Comparison of ENCODE assay signal across 19 cellular contexts in the genomic region with DNA sequence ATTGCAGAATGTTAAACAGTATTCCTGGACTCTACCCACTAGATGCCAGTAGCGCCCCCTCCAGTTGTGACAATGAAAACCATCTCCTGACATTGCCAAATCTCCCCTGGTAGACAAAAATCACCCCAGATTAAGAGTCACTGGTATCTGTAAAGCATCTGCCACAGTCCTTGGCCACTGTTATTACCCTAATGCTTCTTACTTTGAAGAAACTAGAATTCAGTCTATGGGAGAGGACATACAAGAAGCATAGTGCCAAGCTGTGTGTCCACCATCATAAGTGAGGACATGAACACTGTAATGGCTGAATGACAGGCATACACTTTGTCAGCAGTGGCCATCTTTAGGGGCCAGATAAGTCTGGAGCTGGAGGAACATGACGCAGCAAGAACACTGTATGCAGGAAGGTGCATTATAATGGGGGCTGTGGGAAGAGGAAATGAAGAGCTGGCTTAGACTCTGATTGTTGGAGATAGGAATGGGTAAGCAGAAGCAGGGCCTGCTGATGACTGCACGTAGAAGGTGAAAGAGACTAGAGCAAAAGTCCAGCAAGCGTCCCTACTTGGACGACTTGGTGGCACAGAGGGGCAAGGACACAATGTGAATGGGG.
"Had no signal": no experiment of that assay in that cellular context is flagged by ENCODE, and none has a peak within 500 bp of the region (broad histone marks: within the 10 kb centered on the region; RNA-seq: fewer than 3 reads in every experiment).

No MANE protein-coding gene starts in this region.

- H3K27ac ChIP-seq: coronary artery, lower lobe of right lung, neural progenitor cell, parathyroid adenoma, suprapubic skin had no signal

- H3K9me3 ChIP-seq: lower lobe of right lung, suprapubic skin had no signal

- H3K27me3 ChIP-seq: neural progenitor cell, suprapubic skin had no signal

- H2AFZ ChIP-seq: neural progenitor cell, parathyroid adenoma had no signal

- H3K4me3 Mint-ChIP-seq: activated CD8-positive, alpha-beta memory T cell treated with anti-CD3 and anti-CD28 coated beads, Interleukin-2, amount 10 ng/mL, durations not matched to agents 7 days and 5 days; activated naive CD4-positive, alpha-beta T cell treated with anti-CD3 and anti-CD28 coated beads, Interleukin-2, amount 50 U/mL, for 24 hours; activated T-cell treated with anti-CD3 and anti-CD28 coated beads, Interleukin-2, amount 50 U/mL, for 24 hours; effector memory CD8-positive, alpha-beta T cell; immature natural killer cell; mesothelial cell of epicardium; neural progenitor cell; type B pancreatic cell had no signal

- H3K9me3 Mint-ChIP-seq: activated naive CD4-positive, alpha-beta T cell treated with anti-CD3 and anti-CD28 coated beads, Interleukin-2, amount 50 U/mL, for 24 hours; activated T-cell treated with anti-CD3 and anti-CD28 coated beads, Interleukin-2, amount 50 U/mL, for 24 hours; effector memory CD8-positive, alpha-beta T cell; immature natural killer cell; type B pancreatic cell had no signal

- H3K36me3 ChIP-seq: lower lobe of right lung, neural progenitor cell, suprapubic skin had no signal

- H3K4me1 ChIP-seq: lower lobe of right lung, neural progenitor cell, parathyroid adenoma, suprapubic skin had no signal

- ATAC-seq: activated CD8-positive, alpha-beta memory T cell treated with anti-CD3 and anti-CD28 coated beads, Interleukin-2, amount 10 ng/mL, durations not matched to agents 7 days and 5 days; effector memory CD8-positive, alpha-beta T cell; left cardiac atrium; lower lobe of right lung; stimulated activated naive CD8-positive, alpha-beta T cell treated with anti-CD3 and anti-CD28 coated beads, Interleukin-15, Interleukin-2, amounts not matched to agents 100 U/mL and 50 U/mL, for 24 hours had no signal

- H3K27me3 Mint-ChIP-seq: activated naive CD4-positive, alpha-beta T cell treated with anti-CD3 and anti-CD28 coated beads, Interleukin-2, amount 50 U/mL, for 24 hours; activated T-cell treated with anti-CD3 and anti-CD28 coated beads, Interleukin-2, amount 50 U/mL, for 24 hours had no signal

- H3K4me1 Mint-ChIP-seq: activated CD8-positive, alpha-beta memory T cell treated with anti-CD3 and anti-CD28 coated beads, Interleukin-2, amount 10 ng/mL, durations not matched to agents 7 days and 5 days; activated naive CD4-positive, alpha-beta T cell treated with anti-CD3 and anti-CD28 coated beads, Interleukin-2, amount 50 U/mL, for 24 hours; immature natural killer cell; mesothelial cell of epicardium; neural progenitor cell had no signal

- H3K27ac Mint-ChIP-seq: activated CD8-positive, alpha-beta memory T cell treated with anti-CD3 and anti-CD28 coated beads, Interleukin-2, amount 10 ng/mL, durations not matched to agents 7 days and 5 days; activated naive CD4-positive, alpha-beta T cell treated with anti-CD3 and anti-CD28 coated beads, Interleukin-2, amount 50 U/mL, for 24 hours; activated T-cell treated with anti-CD3 and anti-CD28 coated beads, Interleukin-2, amount 50 U/mL, for 24 hours; effector memory CD8-positive, alpha-beta T cell; immature natural killer cell; mesothelial cell of epicardium; neural progenitor cell; type B pancreatic cell had no signal

- H3K79me2 ChIP-seq: parathyroid adenoma had no signal

- H3K36me3 Mint-ChIP-seq: activated CD8-positive, alpha-beta memory T cell treated with anti-CD3 and anti-CD28 coated beads, Interleukin-2, amount 10 ng/mL, durations not matched to agents 7 days and 5 days; activated naive CD4-positive, alpha-beta T cell treated with anti-CD3 and anti-CD28 coated beads, Interleukin-2, amount 50 U/mL, for 24 hours; immature natural killer cell; mesothelial cell of epicardium; neural progenitor cell; type B pancreatic cell had no signal

- H3K4me3 ChIP-seq: coronary artery, lower lobe of right lung, neural progenitor cell, suprapubic skin had no signal

- H3K4me2 ChIP-seq: neural progenitor cell had no signal

- DNase-seq: activated CD8-positive, alpha-beta memory T cell treated with anti-CD3 and anti-CD28 coated beads, Interleukin-2, amount 10 ng/mL, durations not matched to agents 7 days and 5 days; activated effector memory CD4-positive, alpha-beta T cell treated with Interleukin-2 at 50 U/mL for 16 hours; activated T-cell treated with anti-CD3 and anti-CD28 coated beads, Interleukin-2, amount 50 U/mL, for 24 hours; central memory CD4-positive, alpha-beta T cell; effector memory CD8-positive, alpha-beta T cell; immature natural killer cell; left cardiac atrium; lower lobe of right lung; retina; stimulated activated CD4-positive, alpha-beta T cell treated with anti-CD3 and anti-CD28 coated beads, Interleukin-4, amount 100 ng/mL, for 1 hour; stimulated activated CD8-positive, alpha-beta memory T cell treated with anti-CD3 and anti-CD28 coated beads, Interleukin-4, amount 100 ng/mL, for 48 hours; stimulated activated naive CD8-positive, alpha-beta T cell treated with anti-CD3 and anti-CD28 coated beads, Interleukin-15, Interleukin-2, amounts not matched to agents 100 U/mL and 50 U/mL, for 24 hours had no signal

- H3K9ac ChIP-seq: neural progenitor cell, parathyroid adenoma had no signal
